Comparison of ENCODE assay signal across 30 cellular contexts in the genomic region with DNA sequence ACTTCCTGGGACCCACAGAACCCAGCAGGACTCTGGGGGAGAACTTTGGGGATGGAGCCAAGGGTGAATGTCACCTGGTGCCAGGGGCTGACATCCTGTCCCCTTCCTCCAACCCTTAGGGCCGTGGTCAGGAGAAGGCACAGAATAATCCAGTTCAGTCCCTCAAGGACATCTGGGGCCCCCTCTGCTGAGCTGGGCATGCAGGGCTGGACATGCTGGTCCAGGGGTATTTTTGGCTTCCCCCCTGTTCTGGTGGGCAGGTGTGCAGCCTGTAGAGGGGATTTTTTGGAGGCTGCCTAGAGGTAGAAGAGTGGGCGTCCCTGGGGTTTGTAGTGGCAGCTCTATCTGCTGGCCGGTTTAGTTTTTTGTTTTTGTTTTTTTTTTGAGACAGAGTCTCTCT.
"Had no signal": no experiment of that assay in that cellular context is flagged by ENCODE, and none has a peak within 500 bp of the region (broad histone marks: within the 10 kb centered on the region; RNA-seq: fewer than 3 reads in every experiment).

No MANE protein-coding gene starts in this region.

- H3K4me3 Mint-ChIP-seq: activated B cell treated with CpG ODN at 0.5 μM for 24 hours; activated CD4-positive, alpha-beta T cell treated with anti-CD3 and anti-CD28 coated beads, Interleukin-2, amount 10 ng/mL, durations not matched to agents 24 days and 14 days; activated CD8-positive, alpha-beta memory T cell treated with anti-CD3 and anti-CD28 coated beads, Interleukin-2, amount 10 ng/mL, durations not matched to agents 7 days and 5 days; activated naive CD8-positive, alpha-beta T cell treated with anti-CD3 and anti-CD28 coated beads, Interleukin-2, amount 50 U/mL, for 24 hours; activated T-cell treated with anti-CD3 and anti-CD28 coated beads, Interleukin-2, amount 50 U/mL, for 24 hours; activated T-helper 1 cell treated with anti-CD3 and anti-CD28 coated beads, Interleukin-12 subunit alpha, Interleukin-12 subunit beta, Interleukin-2, Interleukin-4 antibody, amounts not matched to agents 30 ng/mL and 10 ng/mL and 1 ng/mL, durations not matched to agents 14 hours and 24 hours and 36 hours; brain; T-helper 1 cell treated with Interleukin-12 subunit alpha and Interleukin-12 subunit beta and Interleukin-4 antibody, amounts not matched to agents 30 μg/mL and 1 μg/mL, for 36 hours had no signal

- H3K4me3 ChIP-seq: MG63, SJCRH30 had no signal

- H3K36me3 ChIP-seq: MG63, SJCRH30 had no signal

- H3K27me3 Mint-ChIP-seq: activated B cell treated with CpG ODN at 0.5 μM for 24 hours; activated CD8-positive, alpha-beta memory T cell treated with anti-CD3 and anti-CD28 coated beads, Interleukin-2, amount 10 ng/mL, durations not matched to agents 7 days and 5 days; activated T-cell treated with anti-CD3 and anti-CD28 coated beads, Interleukin-2, amount 50 U/mL, for 24 hours had no signal

- H3K27me3 ChIP-seq: MG63, SJCRH30 had no signal

- H3K9me3 ChIP-seq: MG63, SJCRH30 had no signal

- H3K4me2 ChIP-seq: KMS-11 had no signal

- ATAC-seq: activated CD8-positive, alpha-beta memory T cell treated with anti-CD3 and anti-CD28 coated beads, Interleukin-2, amount 10 ng/mL, durations not matched to agents 7 days and 5 days; activated naive CD4-positive, alpha-beta T cell treated with anti-CD3 and anti-CD28 coated beads, Interleukin-2, amount 50 U/mL, for 72 hours; activated naive CD8-positive, alpha-beta T cell treated with anti-CD3 and anti-CD28 coated beads, Interleukin-2, amount 50 U/mL, for 24 hours; Panc1 had no signal

- H3K36me3 Mint-ChIP-seq: activated CD8-positive, alpha-beta memory T cell treated with anti-CD3 and anti-CD28 coated beads, Interleukin-2, amount 10 ng/mL, durations not matched to agents 7 days and 5 days; activated naive CD4-positive, alpha-beta T cell treated with anti-CD3 and anti-CD28 coated beads, Interleukin-2, amount 50 U/mL, for 72 hours; brain had no signal

- H3K27ac ChIP-seq: KMS-11, SJCRH30 had no signal

- H3K27ac Mint-ChIP-seq: activated B cell treated with CpG ODN at 0.5 μM for 24 hours; activated CD4-positive, alpha-beta T cell treated with anti-CD3 and anti-CD28 coated beads, Interleukin-2, amount 10 ng/mL, durations not matched to agents 24 days and 14 days; activated CD8-positive, alpha-beta memory T cell treated with anti-CD3 and anti-CD28 coated beads, Interleukin-2, amount 10 ng/mL, durations not matched to agents 7 days and 5 days; activated naive CD4-positive, alpha-beta T cell treated with anti-CD3 and anti-CD28 coated beads, Interleukin-2, amount 50 U/mL, for 72 hours; activated naive CD8-positive, alpha-beta T cell treated with anti-CD3 and anti-CD28 coated beads, Interleukin-2, amount 50 U/mL, for 24 hours; activated T-cell treated with anti-CD3 and anti-CD28 coated beads, Interleukin-2, amount 50 U/mL, for 24 hours; activated T-helper 1 cell treated with anti-CD3 and anti-CD28 coated beads, Interleukin-12 subunit alpha, Interleukin-12 subunit beta, Interleukin-2, Interleukin-4 antibody, amounts not matched to agents 30 ng/mL and 10 ng/mL and 1 ng/mL, durations not matched to agents 14 hours and 24 hours and 36 hours; T-helper 1 cell treated with Interleukin-12 subunit alpha and Interleukin-12 subunit beta and Interleukin-4 antibody, amounts not matched to agents 30 μg/mL and 1 μg/mL, for 36 hours had no signal

- DNase-seq: activated B cell treated with CpG ODN at 0.5 μM for 24 hours; activated CD4-positive, alpha-beta T cell treated with anti-CD3 and anti-CD28 coated beads for 1 hour; activated CD4-positive, alpha-beta T cell treated with anti-CD3 and anti-CD28 coated beads, Interleukin-2, amount 10 ng/mL, durations not matched to agents 24 days and 14 days; activated CD4-positive, alpha-beta T cell treated with anti-CD3 and anti-CD28 coated beads, Interleukin-2, amount 50 U/mL, for 48 hours; activated CD8-positive, alpha-beta memory T cell treated with anti-CD3 and anti-CD28 coated beads, Interleukin-2, amount 10 ng/mL, durations not matched to agents 7 days and 5 days; activated effector memory CD4-positive, alpha-beta T cell treated with Interleukin-2 at 50 U/mL for 16 hours; activated naive CD4-positive, alpha-beta T cell; activated naive CD8-positive, alpha-beta T cell treated with anti-CD3 and anti-CD28 coated beads, Interleukin-2, amount 50 U/mL, for 24 hours; activated T-cell treated with anti-CD3 and anti-CD28 coated beads, Interleukin-2, amount 50 U/mL, for 24 hours; amniotic stem cell; MG63; MV-4-11; NCI-H1092 treated with DMSO at 0.1 percent for 48 hours; NCI-H1436; NCI-H187; NCI-H2081; NCI-H510A treated with DMSO at 0.1 percent for 48 hours; NCI-H69; NK-92 treated with Interleukin-12 subunit alpha and Interleukin-12 subunit beta, amount 100 ng/mL, for 24 hours; OCI-M1; Right ventricle myocardium superior; RPMI8226; SJCRH30; T-helper 9 cell had no signal
